ENCODE assay signal across 8 cellular contexts in the genomic region with DNA sequence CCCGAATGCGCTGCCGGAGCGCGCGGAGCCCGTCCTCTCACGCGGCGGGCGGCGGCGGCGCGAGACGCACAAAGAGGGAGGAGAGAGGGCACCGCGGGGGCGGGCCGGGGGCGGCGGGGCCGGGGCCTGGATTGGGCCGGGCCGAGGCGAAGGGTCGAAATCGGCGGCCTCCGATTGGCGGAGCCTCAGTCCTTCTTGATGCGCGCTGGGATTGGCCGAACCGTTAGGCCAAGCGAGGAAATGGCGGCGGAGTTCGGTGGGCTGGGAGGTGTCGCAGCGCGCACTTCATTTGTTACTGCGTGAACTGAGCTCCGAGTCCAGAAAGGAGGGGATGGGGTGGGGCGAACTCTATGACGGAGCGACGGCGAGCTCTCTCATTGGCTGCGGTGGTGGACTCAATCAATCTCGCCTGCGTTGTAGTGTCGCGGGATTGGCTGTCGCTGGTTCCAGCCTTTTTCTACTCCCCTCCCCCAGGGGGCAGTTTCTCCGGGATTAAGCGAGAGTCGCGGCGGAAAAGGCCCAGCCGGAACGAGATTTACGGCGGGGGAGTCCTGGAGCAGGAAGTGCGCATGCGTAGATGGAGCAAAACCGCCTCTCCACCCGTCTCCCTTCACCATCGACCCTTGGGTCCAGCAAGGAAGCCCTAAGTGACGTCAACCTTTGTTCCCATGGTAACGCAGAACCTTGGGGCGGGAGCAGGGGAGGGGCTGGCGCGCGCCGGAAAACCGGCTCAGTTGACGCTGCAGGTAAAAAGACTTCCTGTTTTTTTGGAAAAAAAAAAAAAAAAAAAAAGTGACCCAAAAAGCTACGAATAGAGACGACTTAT. TPM values are rescaled to one million over a fixed set of nuclear protein-coding genes. Genes with fewer than 3 reads are reported as not detected.
DNase-seq lines count a peak whose midpoint lies in the region; ATAC-seq and TF ChIP-seq lines count a peak whose summit lies in the region.

A gene with protein sequence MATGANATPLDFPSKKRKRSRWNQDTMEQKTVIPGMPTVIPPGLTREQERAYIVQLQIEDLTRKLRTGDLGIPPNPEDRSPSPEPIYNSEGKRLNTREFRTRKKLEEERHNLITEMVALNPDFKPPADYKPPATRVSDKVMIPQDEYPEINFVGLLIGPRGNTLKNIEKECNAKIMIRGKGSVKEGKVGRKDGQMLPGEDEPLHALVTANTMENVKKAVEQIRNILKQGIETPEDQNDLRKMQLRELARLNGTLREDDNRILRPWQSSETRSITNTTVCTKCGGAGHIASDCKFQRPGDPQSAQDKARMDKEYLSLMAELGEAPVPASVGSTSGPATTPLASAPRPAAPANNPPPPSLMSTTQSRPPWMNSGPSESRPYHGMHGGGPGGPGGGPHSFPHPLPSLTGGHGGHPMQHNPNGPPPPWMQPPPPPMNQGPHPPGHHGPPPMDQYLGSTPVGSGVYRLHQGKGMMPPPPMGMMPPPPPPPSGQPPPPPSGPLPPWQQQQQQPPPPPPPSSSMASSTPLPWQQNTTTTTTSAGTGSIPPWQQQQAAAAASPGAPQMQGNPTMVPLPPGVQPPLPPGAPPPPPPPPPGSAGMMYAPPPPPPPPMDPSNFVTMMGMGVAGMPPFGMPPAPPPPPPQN (minus strand): TSS at position 70 of the 826 bp plus-strand sequence. CDS start 150 bp downstream, outside the sequence.

- H3K4me1 ChIP-seq in left ventricle myocardium inferior, result peaks cover 50% of the 10 kb centered on the region

- H3K27me3 Mint-ChIP-seq in T-helper 1 cell treated with Interleukin-12 subunit alpha and Interleukin-12 subunit beta and Interleukin-4 antibody, amounts not matched to agents 30 μg/mL and 1 μg/mL, for 36 hours (ENCODE audit: low read depth), result no peaks in the 10 kb centered on the region
- no peaks in the 10 kb centered on the region for H3K27me3 Mint-ChIP-seq in progenitor cell of endocrine pancreas

- TF ChIP-seq POLR2A in GM15510 (IDR thresholded peaks at IDR 0.05; ENCODE audit: borderline replicate concordance, extremely low read depth, insufficient read length), result peak; percentile 82

- no peaks in the 10 kb centered on the region for H3K9me3 Mint-ChIP-seq in T-helper 1 cell treated with Interleukin-12 subunit alpha and Interleukin-12 subunit beta and Interleukin-4 antibody, amounts not matched to agents 30 μg/mL and 1 μg/mL, for 36 hours
- no peaks in the 10 kb centered on the region for H3K9me3 Mint-ChIP-seq in progenitor cell of endocrine pancreas (ENCODE audit: low read depth)

- peak within 1 kb of the TSS; percentile 82 for H3K4me3 ChIP-seq in left ventricle myocardium inferior

- ATAC-seq in HG02884 (IDR thresholded peaks at IDR 0.05; ENCODE audit: unreplicated experiment), result peak; percentile 78

- peaks cover 52% of the 10 kb centered on the region for H3K4me1 Mint-ChIP-seq in T-helper 1 cell treated with Interleukin-12 subunit alpha and Interleukin-12 subunit beta and Interleukin-4 antibody, amounts not matched to agents 30 μg/mL and 1 μg/mL, for 36 hours (ENCODE audit: low read depth)
- peaks cover 25% of the 10 kb centered on the region for H3K4me1 Mint-ChIP-seq in progenitor cell of endocrine pancreas (ENCODE audit: low read depth)

- TF ChIP-seq CTCF in left ventricle myocardium inferior (IDR thresholded peaks at IDR 0.05; ENCODE audit: borderline replicate concordance), result no peak
- TF ChIP-seq CTCF in progenitor cell of endocrine pancreas (IDR thresholded peaks at IDR 0.05; ENCODE audit: unreplicated experiment), result no peak

- peaks cover 37% of the 10 kb centered on the region for H3K36me3 Mint-ChIP-seq in T-helper 1 cell treated with Interleukin-12 subunit alpha and Interleukin-12 subunit beta and Interleukin-4 antibody, amounts not matched to agents 30 μg/mL and 1 μg/mL, for 36 hours (ENCODE audit: low read depth)
- H3K36me3 Mint-ChIP-seq in progenitor cell of endocrine pancreas (ENCODE audit: insufficient read depth), result peaks cover 26% of the 10 kb centered on the region

- DNase-seq in NCI-H1694 (lab: John Stamatoyannopoulos, UW) (peak; percentile 100), left ventricle myocardium inferior (peak; percentile 98), progenitor cell of endocrine pancreas (ENCODE audit: low spot score, unreplicated experiment) (peak; percentile 98), ureter (ENCODE audit: low spot score) (peak; percentile 100)

- no peaks in the 10 kb centered on the region for H3K9me3 ChIP-seq in left ventricle myocardium inferior (replicated peaks)

- no peaks in the 10 kb centered on the region for H3K27me3 ChIP-seq in left ventricle myocardium inferior (ENCODE audit: low read depth)

- peak within 1 kb of the TSS; percentile 92 for H3K4me3 Mint-ChIP-seq in T-helper 1 cell treated with Interleukin-12 subunit alpha and Interleukin-12 subunit beta and Interleukin-4 antibody, amounts not matched to agents 30 μg/mL and 1 μg/mL, for 36 hours
- H3K4me3 Mint-ChIP-seq in progenitor cell of endocrine pancreas (ENCODE audit: low read depth), result peak within 1 kb of the TSS; percentile 93

- H3K27ac ChIP-seq in angular gyrus (ENCODE audit: low read depth, low read length), result peak within 1 kb of the TSS; percentile 91
- peak within 1 kb of the TSS; percentile 99 for H3K27ac ChIP-seq in left ventricle myocardium inferior (replicated peaks)

- peaks cover 34% of the 10 kb centered on the region for H3K36me3 ChIP-seq in left ventricle myocardium inferior

- intact Hi-C loops in left ventricle myocardium inferior (cut with micrococcal nuclease), result no loop called here

- peak within 1 kb of the TSS; percentile 98 for H3K27ac Mint-ChIP-seq in T-helper 1 cell treated with Interleukin-12 subunit alpha and Interleukin-12 subunit beta and Interleukin-4 antibody, amounts not matched to agents 30 μg/mL and 1 μg/mL, for 36 hours
- H3K27ac Mint-ChIP-seq in progenitor cell of endocrine pancreas, result peak within 1 kb of the TSS; percentile 99

RNA-seq across cellular contexts. Expression of the gene that starts here (rescaled TPM):
- total RNA-seq in left ventricle myocardium inferior (188 TPM), progenitor cell of endocrine pancreas (500 and 503 TPM in 2 replicates), ureter (391 TPM)

Comparison
In these comparisons a context has a peak if more than half of its experiments do, and no peak if none do; other contexts are left out.
1. Peak in every context shown above with its lines: DNase-seq, ATAC-seq, H3K4me3 ChIP-seq and H3K27ac ChIP-seq.